ENCODE assay signal across 19 cellular contexts in genomic region chr3:141170678-141171295, GRCh38.
DNase-seq lines count a peak whose midpoint lies in the region; ATAC-seq and TF ChIP-seq lines count a peak whose summit lies in the region.
"Had no signal": no experiment of that assay in that cellular context is flagged by ENCODE, and none has a peak within 500 bp of the region (broad histone marks: within the 10 kb centered on the region; RNA-seq: fewer than 3 reads in every experiment).

No MANE protein-coding gene starts in this region.

- H2BK20ac ChIP-seq in IMR-90 (ENCODE audit: low read depth, low read length), result no peak overlapping the region

- BruUV-seq in IMR-90 (replicated peaks; lab: Mats Ljungman, UMichigan), result no TSS peak

- no peak overlapping the region for H3K4me3 ChIP-seq in AG04450 (ENCODE audit: low read depth, low read length)
- H3K4me3 ChIP-seq in IMR-90 (ENCODE audit: insufficient read depth, low read depth, low read length), result no peak overlapping the region
- H3K4me3 ChIP-seq: A549, GM23338 had no signal

- H2BK120ac ChIP-seq in IMR-90 (ENCODE audit: low read depth, low read length), result no peak overlapping the region

- H3K18ac ChIP-seq in IMR-90 (ENCODE audit: low read depth, low read length), result no peak overlapping the region; the same call in 1 of the 2 replicates

- ATAC-seq in IMR-90 (ENCODE audit: low read depth) (peak; percentile 94), foreskin keratinocyte (peak; percentile 18), HG02588 (IDR thresholded peaks at IDR 0.05; ENCODE audit: unreplicated experiment) (no peak), GM18861 (IDR thresholded peaks at IDR 0.05; ENCODE audit: unreplicated experiment) (no peak)
- peak; percentile 36 for ATAC-seq in stimulated activated memory B cell treated with anti-CD40 and anti-IgM and Interleukin-4, amounts not matched to agents 10 μg/mL and 1 μg/mL and 100 μg/mL, for 72 hours
- ATAC-seq: A549, GM23338, HCT116 had no signal

- intact Hi-C loops in IMR-90 (cut with micrococcal nuclease), result no loop called here

- CTCF ChIA-PET in AG04450 (lab: Charles Lee), result interaction anchor here (1.0 to 3.2 kb wide), 3 partner anchors 21 to 272 kb away, joined by 3 to 16 read pairs (median 3); no protein-coding TSS in a partner anchor
- CTCF ChIA-PET in IMR-90 (lab: Yijun Ruan, JAX), result no interaction called here

- H3K4me1 Mint-ChIP-seq in stimulated activated memory B cell treated with anti-CD40 and anti-IgM and Interleukin-4, amounts not matched to agents 10 μg/mL and 1 μg/mL and 100 μg/mL, for 72 hours, result no peaks in the 10 kb centered on the region
- H3K4me1 Mint-ChIP-seq: CD4-positive, alpha-beta memory T cell had no signal

- H3K27ac ChIP-seq in AG04450 (ENCODE audit: low read depth, low read length) (no peak overlapping the region), IMR-90 (ENCODE audit: insufficient read depth, low read length) (peak overlapping the region; percentile 3; the same call in 1 of the 2 replicates), foreskin keratinocyte (no peak overlapping the region)
- H3K27ac ChIP-seq: A549 had no signal

- no CpG with 5 or more reads among the region's 4 CpGs for WGBS in IMR-90 (ENCODE audit: extremely low coverage in 2 of 2, insufficient read length in 1 of 2), 2 experiments

- no peak overlapping the region for H2BK15ac ChIP-seq in IMR-90 (ENCODE audit: low read depth, low read length)

- DNase-seq in AG04450 (ENCODE audit: low read depth, low spot score) (peak; percentile 4), IMR-90 (peak; percentile 52), foreskin keratinocyte (no peak), NCI-H446 treated with DMSO at 0.1 percent for 48 hours (lab: John Stamatoyannopoulos, UW) (no peak)
- DNase-seq: 8988T; ACHN; C1 segment of cervical spinal cord; Calu3; CD4-positive, alpha-beta memory T cell; COR-L47; DMS153; DMS79 treated with DMSO at 0.1 percent for 48 hours; H9 had no signal

- TF ChIP-seq RAD21 in IMR-90 (IDR thresholded peaks at IDR 0.05; ENCODE audit: low read length), result no peak

- no peaks in the 10 kb centered on the region for H3K36me3 ChIP-seq in IMR-90 (ENCODE audit: control insufficient read depth, insufficient read depth, low read length)

- H4K91ac ChIP-seq in IMR-90 (ENCODE audit: insufficient read depth, low read depth, low read length), result peak overlapping the region; percentile 2; the same call in 1 of the 2 replicates

- H2AK5ac ChIP-seq in IMR-90 (ENCODE audit: low read depth, low read length), result no peak overlapping the region

- no peak for TF ChIP-seq POLR2A in IMR-90 (IDR thresholded peaks at IDR 0.05; ENCODE audit: low read depth, low read length)

- no peak overlapping the region for H3K56ac ChIP-seq in IMR-90 (ENCODE audit: extremely low read depth, insufficient read depth, low read length)

- no peak overlapping the region for H4K5ac ChIP-seq in IMR-90 (ENCODE audit: low read depth, low read length)

- H3K9me3 ChIP-seq in AG04450 (ENCODE audit: control insufficient read depth, insufficient read depth, low read length) (no peaks in the 10 kb centered on the region; the same call in 1 of the 2 replicates), IMR-90 (ENCODE audit: control insufficient read depth, insufficient read depth, low read length) (0 out of 2 replicates have a peak, but pooled peaks cover 2% of the 10 kb centered on the region)
- H3K9me3 ChIP-seq: A549 had no signal

- peaks cover 28% of the 10 kb centered on the region for H3K27me3 Mint-ChIP-seq in stimulated activated memory B cell treated with anti-CD40 and anti-IgM and Interleukin-4, amounts not matched to agents 10 μg/mL and 1 μg/mL and 100 μg/mL, for 72 hours

- no peak overlapping the region for H3K23ac ChIP-seq in IMR-90 (ENCODE audit: low read depth, low read length)

- H3K9me3 Mint-ChIP-seq in stimulated activated memory B cell treated with anti-CD40 and anti-IgM and Interleukin-4, amounts not matched to agents 10 μg/mL and 1 μg/mL and 100 μg/mL, for 72 hours, result peaks cover 3% of the 10 kb centered on the region
- H3K9me3 Mint-ChIP-seq: GM23338, H9 had no signal

- no peak for TF ChIP-seq CTCF in AG04450 (IDR thresholded peaks at IDR 0.05; ENCODE audit: low read depth, low read length)
- no peak for TF ChIP-seq CTCF in IMR-90 (conservative IDR thresholded peaks at IDR 0.05; ENCODE audit: low read depth, low read length)
- no peak for TF ChIP-seq CTCF in foreskin keratinocyte (conservative IDR thresholded peaks at IDR 0.05)

- H2AFZ ChIP-seq in IMR-90 (replicated peaks; ENCODE audit: low read length, poor library complexity), result peak overlapping the region; percentile 12
- H2AFZ ChIP-seq: GM23338 had no signal

- H3K27me3 ChIP-seq in AG04450 (ENCODE audit: control insufficient read depth, insufficient read depth, low read length) (no peaks in the 10 kb centered on the region), IMR-90 (ENCODE audit: control insufficient read depth, insufficient read depth, low read length) (peaks cover 5% of the 10 kb centered on the region; the same call in 1 of the 2 replicates), foreskin keratinocyte (peaks cover 12% of the 10 kb centered on the region)

- dilution Hi-C loops in IMR-90 (cut with HindIII; ENCODE audit: low sequenced_read_pairs, unreplicated experiment), result no loop called here

- H2BK5ac ChIP-seq in IMR-90 (ENCODE audit: low read depth, low read length, poor library complexity, severe bottlenecking), result no peak overlapping the region

- POLR2A ChIA-PET in AG04450 (lab: Yijun Ruan, JAX) (interaction anchor here (0.6 kb wide), 2 partner anchors 61 to 296 kb away, joined by 3 read pairs; partner anchors contain the start of gene PXYLP1), IMR-90 (lab: Charles Lee; ENCODE audit: unreplicated experiment) (no interaction called here)

- no peak overlapping the region for H4K8ac ChIP-seq in IMR-90 (ENCODE audit: low read depth in 2 of 2, low read length in 2 of 2)

- no peak overlapping the region; the same call in 1 of the 2 replicates for H3K4ac ChIP-seq in IMR-90 (ENCODE audit: low read depth, low read length)

- no peak overlapping the region for H3K4me3 Mint-ChIP-seq in stimulated activated memory B cell treated with anti-CD40 and anti-IgM and Interleukin-4, amounts not matched to agents 10 μg/mL and 1 μg/mL and 100 μg/mL, for 72 hours
- H3K4me3 Mint-ChIP-seq: CD4-positive, alpha-beta memory T cell; GM23338; H9 had no signal

- H3K4me2 ChIP-seq in IMR-90 (ENCODE audit: low read depth, low read length), result no peak overlapping the region
- H3K4me2 ChIP-seq: A549, GM23338 had no signal

- no peaks in the 10 kb centered on the region for H3K36me3 Mint-ChIP-seq in stimulated activated memory B cell treated with anti-CD40 and anti-IgM and Interleukin-4, amounts not matched to agents 10 μg/mL and 1 μg/mL and 100 μg/mL, for 72 hours
- H3K36me3 Mint-ChIP-seq: CD4-positive, alpha-beta memory T cell had no signal

- peak overlapping the region; percentile 11 for H2AK9ac ChIP-seq in IMR-90 (replicated peaks; ENCODE audit: low read depth, low read length, poor library complexity)

- no peaks in the 10 kb centered on the region for H4K20me1 ChIP-seq in IMR-90 (ENCODE audit: insufficient read depth, low read length)

- 0 out of 2 replicates have a peak, but pooled peaks cover 3% of the 10 kb centered on the region for H3K9me1 ChIP-seq in IMR-90 (ENCODE audit: insufficient read depth, low read length)

- H3K9ac ChIP-seq in IMR-90 (ENCODE audit: low read depth, low read length), result no peak overlapping the region

- H3K14ac ChIP-seq in IMR-90 (replicated peaks; ENCODE audit: low read depth, low read length), result no peak overlapping the region

- H3K79me1 ChIP-seq in IMR-90 (ENCODE audit: low read depth in 1 of 2, low read length in 2 of 2), result no peaks in the 10 kb centered on the region

- no peak overlapping the region for H3K27ac Mint-ChIP-seq in stimulated activated memory B cell treated with anti-CD40 and anti-IgM and Interleukin-4, amounts not matched to agents 10 μg/mL and 1 μg/mL and 100 μg/mL, for 72 hours
- H3K27ac Mint-ChIP-seq: CD4-positive, alpha-beta memory T cell; GM23338; H9 had no signal

- in situ Hi-C loops in IMR-90 (cut with MboI; ENCODE audit: low sequenced_read_pairs), result no loop called here

- peaks cover 3% of the 10 kb centered on the region for H3K4me1 ChIP-seq in IMR-90 (ENCODE audit: control insufficient read depth, insufficient read depth, low read length)
- H3K4me1 ChIP-seq in foreskin keratinocyte, result no peaks in the 10 kb centered on the region
- H3K4me1 ChIP-seq: A549 had no signal

TF ChIP-seq in IMR-90, 13 proteins besides CTCF, POLR2A, EP300 and RAD21:
- TF ChIP-seq FOS (IDR thresholded peaks at IDR 0.05; ENCODE audit: low read depth, low read length) (peak; percentile 44; the same call in 1 of the 2 replicates), USF2 (IDR thresholded peaks at IDR 0.05; ENCODE audit: low read depth, low read length) (no peak), MAFK (IDR thresholded peaks at IDR 0.05; ENCODE audit: low read depth, low read length) (no peak), MAZ (IDR thresholded peaks at IDR 0.05; ENCODE audit: borderline replicate concordance, low read depth, low read length) (no peak), CEBPB (IDR thresholded peaks at IDR 0.05; ENCODE audit: low read depth, low read length) (peak; percentile 54; the same call in 1 of the 2 replicates)

Comparison
In these comparisons a context has a peak if more than half of its experiments do, and no peak if none do; other contexts are left out.
1. DNase-seq: peak in AG04450 (single experiment) and IMR-90 (single experiment); none in foreskin keratinocyte (0 of 2) and NCI-H446 treated with DMSO at 0.1 percent for 48 hours (single experiment).
2. ATAC-seq: peak in IMR-90 (single experiment), foreskin keratinocyte (single experiment) and stimulated activated memory B cell treated with anti-CD40 and anti-IgM and Interleukin-4, amounts not matched to agents 10 μg/mL and 1 μg/mL and 100 μg/mL, for 72 hours (single experiment); none in HG02588 (single experiment) and GM18861 (single experiment).